Comparison of ENCODE assay signal across 26 cellular contexts in the genomic region with DNA sequence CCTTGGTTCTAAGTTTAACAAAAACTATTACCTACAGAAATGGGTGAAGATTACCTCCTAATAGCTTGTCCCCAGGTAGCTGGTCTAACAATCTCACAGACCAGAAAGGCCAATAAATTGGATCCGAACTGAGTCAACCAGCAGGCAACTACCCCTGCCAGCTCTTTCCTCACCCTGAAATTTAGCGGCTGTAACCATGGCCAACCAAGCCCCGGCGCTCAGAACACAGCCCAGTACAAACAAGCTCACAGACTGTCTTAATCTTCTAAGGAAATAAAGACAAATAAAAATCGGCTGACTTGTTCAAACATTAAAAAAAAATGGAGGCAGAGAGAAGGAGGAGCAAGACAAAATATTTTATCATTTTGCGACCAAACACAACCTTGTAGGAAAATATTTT.
"Had no signal": no experiment of that assay in that cellular context is flagged by ENCODE, and none has a peak within 500 bp of the region (broad histone marks: within the 10 kb centered on the region; RNA-seq: fewer than 3 reads in every experiment).

No MANE protein-coding gene starts in this region.

- H3K27ac Mint-ChIP-seq: naive B cell; natural killer cell; stimulated activated memory B cell treated with anti-CD40 and anti-IgM and Interleukin-4, amounts not matched to agents 10 μg/mL and 1 μg/mL and 100 μg/mL, for 72 hours had no signal

- H3K4me3 Mint-ChIP-seq: naive B cell; natural killer cell; stimulated activated memory B cell treated with anti-CD40 and anti-IgM and Interleukin-4, amounts not matched to agents 10 μg/mL and 1 μg/mL and 100 μg/mL, for 72 hours had no signal

- H3K9me3 Mint-ChIP-seq: naive B cell; natural killer cell; stimulated activated memory B cell treated with anti-CD40 and anti-IgM and Interleukin-4, amounts not matched to agents 10 μg/mL and 1 μg/mL and 100 μg/mL, for 72 hours had no signal

- H3K4me3 ChIP-seq: heart left ventricle, left lung, lower lobe of right lung, pancreas, prostate gland, sigmoid colon, suprapubic skin, thoracic aorta, tibial artery, upper lobe of right lung had no signal

- H3K36me3 Mint-ChIP-seq: naive B cell; natural killer cell; stimulated activated memory B cell treated with anti-CD40 and anti-IgM and Interleukin-4, amounts not matched to agents 10 μg/mL and 1 μg/mL and 100 μg/mL, for 72 hours had no signal

- H3K4me1 Mint-ChIP-seq: naive B cell; natural killer cell; stimulated activated memory B cell treated with anti-CD40 and anti-IgM and Interleukin-4, amounts not matched to agents 10 μg/mL and 1 μg/mL and 100 μg/mL, for 72 hours had no signal

- H3K27ac ChIP-seq: heart left ventricle, left lung, lower lobe of right lung, pancreas, prostate gland, sigmoid colon, suprapubic skin, thoracic aorta, tibial artery, upper lobe of right lung had no signal

- H3K36me3 ChIP-seq: heart left ventricle, left lung, lower lobe of right lung, pancreas, prostate gland, sigmoid colon, suprapubic skin, thoracic aorta, tibial artery, upper lobe of right lung had no signal

- H3K9me3 ChIP-seq: heart left ventricle, left lung, lower lobe of right lung, pancreas, prostate gland, sigmoid colon, suprapubic skin, thoracic aorta, tibial artery, upper lobe of right lung had no signal

- H3K4me1 ChIP-seq: heart left ventricle, left lung, lower lobe of right lung, pancreas, prostate gland, sigmoid colon, upper lobe of right lung had no signal

- H3K27me3 ChIP-seq: left lung, pancreas, sigmoid colon, tibial artery, upper lobe of right lung had no signal

- DNase-seq: glutamatergic neuron; heart left ventricle; islet precursor cell; left lung; lower lobe of right lung; mammary epithelial cell; mesenchymal stem cell; naive B cell; natural killer cell; pancreas; posterior cingulate gyrus; retina; sigmoid colon; small intestine; stimulated activated CD4-positive, alpha-beta T cell treated with anti-CD3 and anti-CD28 coated beads, Interleukin-1b, Interleukin-23, amount 100 ng/mL, for 48 hours; stimulated activated CD4-positive, alpha-beta T cell treated with anti-CD3 and anti-CD28 coated beads, Interleukin-2, amount 100 ng/mL, for 48 hours; stimulated activated CD4-positive, alpha-beta T cell treated with anti-CD3 and anti-CD28 coated beads, Interleukin-4, amount 100 ng/mL, for 4 hours; stimulated activated CD8-positive, alpha-beta memory T cell treated with anti-CD3 and anti-CD28 coated beads, Interleukin-4, amount 100 ng/mL, for 48 hours; stimulated activated naive CD4-positive, alpha-beta T cell treated with Interleukin-2 at 50 U/mL for 16 hours; tibial artery; trophoblast cell; upper lobe of right lung had no signal
